Comparison of ENCODE assay signal across 26 cellular contexts in the genomic region with DNA sequence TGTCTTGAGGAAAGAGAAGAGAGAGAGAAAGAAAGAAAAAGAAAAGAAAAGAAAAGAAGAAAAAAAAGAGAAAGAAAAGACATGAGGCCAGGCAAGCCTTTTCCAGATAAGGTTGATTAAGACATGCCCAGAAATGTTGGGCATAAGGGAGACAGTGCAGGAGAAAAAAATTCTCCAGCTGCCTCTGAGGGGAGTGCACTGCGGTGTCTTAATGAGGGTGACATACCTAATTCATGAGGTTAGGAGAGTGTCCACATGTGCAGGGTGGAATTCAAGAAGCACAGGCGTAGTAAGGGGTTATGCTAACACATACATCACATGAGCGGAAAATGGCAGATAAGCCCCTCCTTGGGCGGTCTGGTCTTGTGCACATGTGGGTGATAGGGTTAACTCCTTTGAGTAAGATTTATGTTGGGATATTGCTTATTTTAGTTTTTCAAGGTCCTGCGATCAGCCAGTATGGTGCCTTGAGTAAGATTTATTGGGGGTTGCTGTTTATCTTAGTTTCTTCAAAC.
"Had no signal": no experiment of that assay in that cellular context is flagged by ENCODE, and none has a peak within 500 bp of the region (broad histone marks: within the 10 kb centered on the region; RNA-seq: fewer than 3 reads in every experiment).

No MANE protein-coding gene starts in this region.

- H3K27ac ChIP-seq: body of pancreas, esophagus muscularis mucosa, foreskin keratinocyte, gastrocnemius medialis, WERI-Rb-1 had no signal

- H3K27me3 ChIP-seq: body of pancreas, esophagus muscularis mucosa, foreskin keratinocyte, gastrocnemius medialis had no signal

- DNase-seq: activated B cell treated with CpG ODN at 0.5 μM for 24 hours; activated CD4-positive, alpha-beta T cell treated with anti-CD3 and anti-CD28 coated beads for 48 hours; activated CD4-positive, alpha-beta T cell treated with anti-CD3 and anti-CD28 coated beads, Interleukin-2, amount 50 U/mL, for 1 hour; activated CD4-positive, alpha-beta T cell treated with anti-CD3 and anti-CD28 coated beads, Interleukin-2, amount 50 U/mL, for 48 hours; activated CD8-positive, alpha-beta memory T cell treated with anti-CD3 and anti-CD28 coated beads for 24 hours; activated CD8-positive, alpha-beta T cell treated with anti-CD3 and anti-CD28 coated beads for 36 hours; activated effector memory CD4-positive, alpha-beta T cell treated with Interleukin-2 at 50 U/mL for 16 hours; activated gamma-delta T cell treated with Interleukin-2 at 50 U/mL for 16 hours; activated naive CD4-positive, alpha-beta T cell treated with anti-CD3 and anti-CD28 coated beads, Interleukin-2, amount 50 U/mL, for 16 hours; activated naive CD4-positive, alpha-beta T cell treated with Interleukin-2 at 50 U/mL for 16 hours; activated T-cell treated with anti-CD3 and anti-CD28 coated beads, Interleukin-2, amount 50 U/mL, for 4 hours; amygdala; aorta; body of pancreas; caudate nucleus; cortex of kidney; dermis blood vessel endothelial cell; effector CD4-positive, alpha-beta T cell; effector memory CD8-positive, alpha-beta T cell; erythroblast; foreskin keratinocyte; gastrocnemius medialis; T-cell; T-helper 9 cell; WERI-Rb-1 had no signal

- H3K4me1 ChIP-seq: body of pancreas, esophagus muscularis mucosa, foreskin keratinocyte, gastrocnemius medialis had no signal

- H3K4me3 ChIP-seq: body of pancreas, esophagus muscularis mucosa, gastrocnemius medialis had no signal

- H3K9me3 ChIP-seq: body of pancreas, esophagus muscularis mucosa, gastrocnemius medialis had no signal

- H3K36me3 ChIP-seq: esophagus muscularis mucosa, gastrocnemius medialis, WERI-Rb-1 had no signal
